23 cellular contexts compared by ENCODE assay signal in genomic region chr12:130240831-130241590, GRCh38.
A peak's percentile ranks its signal among the peaks of the same experiment; 100 is the strongest.
DNase-seq lines count a peak whose midpoint lies in the region; TF ChIP-seq lines count a peak whose summit lies in the region.
"Had no signal": no experiment of that assay in that cellular context is flagged by ENCODE, and none has a peak within 500 bp of the region (broad histone marks: within the 10 kb centered on the region; RNA-seq: fewer than 3 reads in every experiment).

No MANE protein-coding gene starts in this region.

- DNase-seq in DMS 273 (lab: John Stamatoyannopoulos, UW; ENCODE audit: unreplicated experiment) (peak; percentile 1), DMS 273 treated with DMSO at 0.1 percent for 48 hours (lab: John Stamatoyannopoulos, UW) (no peak), MCF 10A (ENCODE audit: unreplicated experiment) (peak; percentile 1), breast epithelium (ENCODE audit: low spot score in 2 of 2) (no peak), UCSD-AML1 (lab: John Stamatoyannopoulos, UW; ENCODE audit: unreplicated experiment) (peak; percentile 58), ureter (ENCODE audit: low spot score) (peak; percentile 32), NCI-H2227 treated with DMSO at 0.1 percent for 48 hours (lab: John Stamatoyannopoulos, UW) (no peak)
- DNase-seq in activated naive CD4-positive, alpha-beta T cell treated with anti-CD3 and anti-CD28 coated beads for 36 hours = no peak
- DNase-seq: Caco-2; CD8-positive, alpha-beta T cell; DMS79 treated with DMSO at 0.1 percent for 48 hours; GOT3; HCEC 1CT; Kasumi-1; NCI-H1436 treated with DMSO at 0.1 percent for 48 hours; NCI-H1930; NCI-H524; SW 1271 had no signal

- CTCF ChIA-PET in MCF 10A (lab: Yijun Ruan, JAX) = interaction anchor here (0.7 kb wide), 1 partner anchor 25 kb away, joined by 3 read pairs; no protein-coding TSS in a partner anchor
- CTCF ChIA-PET in activated naive CD4-positive, alpha-beta T cell treated with anti-CD3 and anti-CD28 coated beads for 36 hours (lab: Charles Lee) = no interaction called here

- H3K4me3 ChIP-seq in breast epithelium = no peak overlapping the region
- H3K4me3 ChIP-seq: K562 had no signal

- peaks cover 3% of the 10 kb centered on the region for H3K27me3 Mint-ChIP-seq in MCF 10A (ENCODE audit: insufficient read depth, unreplicated experiment)
- peaks cover 4% of the 10 kb centered on the region for H3K27me3 Mint-ChIP-seq in activated naive CD4-positive, alpha-beta T cell treated with anti-CD3 and anti-CD28 coated beads for 36 hours (ENCODE audit: low read depth)
- H3K27me3 Mint-ChIP-seq: B cell had no signal

- H3K9me3 Mint-ChIP-seq in MCF 10A (ENCODE audit: unreplicated experiment) = peaks cover 14% of the 10 kb centered on the region
- no peaks in the 10 kb centered on the region for H3K9me3 Mint-ChIP-seq in activated naive CD4-positive, alpha-beta T cell treated with anti-CD3 and anti-CD28 coated beads for 36 hours
- H3K9me3 Mint-ChIP-seq: CD8-positive, alpha-beta T cell had no signal

- H3K27ac Mint-ChIP-seq in MCF 10A (ENCODE audit: low read depth, unreplicated experiment) = no peak overlapping the region
- no peak overlapping the region for H3K27ac Mint-ChIP-seq in activated naive CD4-positive, alpha-beta T cell treated with anti-CD3 and anti-CD28 coated beads for 36 hours
- H3K27ac Mint-ChIP-seq: B cell; CD8-positive, alpha-beta T cell had no signal

- peaks cover 7% of the 10 kb centered on the region for H3K36me3 Mint-ChIP-seq in MCF 10A (ENCODE audit: insufficient read depth, unreplicated experiment)
- H3K36me3 Mint-ChIP-seq in activated naive CD4-positive, alpha-beta T cell treated with anti-CD3 and anti-CD28 coated beads for 36 hours (ENCODE audit: low read depth) = no peaks in the 10 kb centered on the region
- H3K36me3 Mint-ChIP-seq: CD8-positive, alpha-beta T cell had no signal

- no peaks in the 10 kb centered on the region for H3K27me3 ChIP-seq in breast epithelium

- TF ChIP-seq POLR2A in breast epithelium (IDR thresholded peaks at IDR 0.05) = no peak

- H3K27ac ChIP-seq in breast epithelium = no peak overlapping the region
- H3K27ac ChIP-seq: 22Rv1, C4-2B, RWPE1 had no signal

- no peaks in the 10 kb centered on the region for H3K4me1 ChIP-seq in breast epithelium
- H3K4me1 ChIP-seq: Caco-2 had no signal

- no peaks in the 10 kb centered on the region for H3K4me1 Mint-ChIP-seq in MCF 10A (ENCODE audit: insufficient read depth, unreplicated experiment)
- no peaks in the 10 kb centered on the region for H3K4me1 Mint-ChIP-seq in activated naive CD4-positive, alpha-beta T cell treated with anti-CD3 and anti-CD28 coated beads for 36 hours (ENCODE audit: low read depth)
- H3K4me1 Mint-ChIP-seq: B cell had no signal

- H3K36me3 ChIP-seq in breast epithelium = no peaks in the 10 kb centered on the region

- BruUV-seq in MCF 10A (replicated peaks; lab: Mats Ljungman, UMichigan) = no TSS peak

- POLR2A ChIA-PET in MCF 10A (lab: Yijun Ruan, JAX) = no interaction called here

- intact Hi-C loops in MCF 10A (cut with micrococcal nuclease) = no loop called here
- intact Hi-C loops in breast epithelium (cut with DNase I; ENCODE audit: low total_unique reads) = no loop called here
- intact Hi-C loops in activated naive CD4-positive, alpha-beta T cell treated with anti-CD3 and anti-CD28 coated beads for 36 hours (cut with micrococcal nuclease) = no loop called here

- TF ChIP-seq CTCF in MCF 10A (IDR thresholded peaks at IDR 0.05; ENCODE audit: unreplicated experiment) (no peak), breast epithelium (IDR thresholded peaks at IDR 0.05) (no peak)

- no peaks in the 10 kb centered on the region for H3K9me3 ChIP-seq in breast epithelium
- H3K9me3 ChIP-seq: Caco-2 had no signal

- H3K4me3 Mint-ChIP-seq in MCF 10A (ENCODE audit: unreplicated experiment) = no peak overlapping the region
- H3K4me3 Mint-ChIP-seq in activated naive CD4-positive, alpha-beta T cell treated with anti-CD3 and anti-CD28 coated beads for 36 hours = no peak overlapping the region
- H3K4me3 Mint-ChIP-seq: B cell; CD8-positive, alpha-beta T cell had no signal

Comparison
In these comparisons a context has a peak if more than half of its experiments do, and no peak if none do; other contexts are left out.
1. DNase-seq: peak in DMS 273 (single experiment), MCF 10A (single experiment), UCSD-AML1 (single experiment) and ureter (single experiment); none in DMS 273 treated with DMSO at 0.1 percent for 48 hours (single experiment), breast epithelium (0 of 2), NCI-H2227 treated with DMSO at 0.1 percent for 48 hours (single experiment) and activated naive CD4-positive, alpha-beta T cell treated with anti-CD3 and anti-CD28 coated beads for 36 hours (single experiment).